Comparison of ENCODE assay signal across 8 cellular contexts in the genomic region with DNA sequence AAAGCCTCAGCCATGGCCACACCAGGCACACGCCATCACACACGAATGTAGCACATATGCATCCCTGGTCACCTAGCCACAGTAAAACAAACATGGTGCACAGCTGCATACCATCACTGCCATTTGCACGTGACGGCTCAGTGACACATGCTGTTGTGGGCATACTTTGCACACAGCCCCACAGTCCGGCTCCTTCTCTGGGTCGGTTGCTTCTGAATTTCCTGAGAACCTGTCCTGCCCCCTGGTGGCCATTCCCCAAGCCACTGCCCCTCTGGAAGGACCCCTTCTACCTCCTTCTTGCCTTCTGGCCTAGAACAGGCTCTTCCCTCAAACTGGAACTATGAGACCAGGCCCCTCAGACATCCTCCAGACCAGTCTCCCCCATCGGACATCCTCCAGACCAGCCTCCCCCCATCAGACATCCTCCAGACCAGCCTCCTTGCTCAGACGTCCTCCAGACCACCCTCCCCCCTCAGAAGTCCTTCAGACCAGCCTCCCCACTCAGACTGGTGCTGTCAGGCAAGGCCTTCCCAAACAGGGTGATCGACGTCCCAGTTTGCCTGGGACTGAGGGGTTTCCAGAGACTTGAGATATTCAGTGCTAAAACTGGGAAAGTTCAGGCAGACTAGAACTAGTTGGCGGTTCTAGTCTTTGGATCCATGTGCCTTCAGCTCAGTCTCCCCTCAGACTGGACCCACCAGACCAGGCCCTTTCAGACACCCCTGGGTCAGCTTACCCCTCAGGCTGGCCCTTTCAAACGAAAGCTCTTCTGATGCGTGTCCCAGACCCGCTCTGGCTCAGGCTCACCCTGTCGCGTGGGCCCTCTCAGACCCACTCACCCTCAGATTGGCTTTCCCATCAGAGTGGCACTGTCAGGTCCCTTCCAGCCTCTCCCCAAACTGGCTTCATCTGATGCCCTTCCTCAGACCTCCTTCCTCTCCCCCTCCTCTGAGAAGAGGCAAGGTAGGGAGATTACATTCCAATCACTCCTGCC. TPM values are rescaled to one million over a fixed set of nuclear protein-coding genes. Genes with fewer than 3 reads are reported as not detected.
DNase-seq lines count a peak whose midpoint lies in the region; ATAC-seq and TF ChIP-seq lines count a peak whose summit lies in the region.

No MANE protein-coding gene starts in this region.

- H3K27ac ChIP-seq in epithelial cell of prostate, result no peak overlapping the region

- no peak overlapping the region for H3K4me3 ChIP-seq in mucosa of descending colon

- ATAC-seq in mucosa of descending colon, result peak; percentile 69
- ATAC-seq in stimulated activated naive CD8-positive, alpha-beta T cell treated with anti-CD3 and anti-CD28 coated beads, Interleukin-15, Interleukin-2, amounts not matched to agents 100 U/mL and 50 U/mL, for 24 hours, result peak; percentile 54

- H3K36me3 ChIP-seq in mucosa of descending colon (ENCODE audit: low read depth), result no peaks in the 10 kb centered on the region

- no peaks in the 10 kb centered on the region for H3K9me3 ChIP-seq in mucosa of descending colon

- no peaks in the 10 kb centered on the region for H3K4me1 ChIP-seq in mucosa of descending colon (ENCODE audit: low read depth)

- intact Hi-C loops in mucosa of descending colon (cut with DNase I, micrococcal nuclease), result loop anchor here (5.0 to 10.0 kb wide), 2 partner anchors 45 to 48 kb away; no protein-coding TSS in a partner anchor

- DNase-seq in NCI-H2227 (lab: John Stamatoyannopoulos, UW; ENCODE audit: unreplicated experiment) (peak; percentile 59), NCI-H2227 treated with DMSO at 0.1 percent for 48 hours (lab: John Stamatoyannopoulos, UW) (no peak), NCI-H2196 treated with DMSO at 0.1 percent for 48 hours (lab: John Stamatoyannopoulos, UW; ENCODE audit: unreplicated experiment) (peak; percentile 60), epithelial cell of prostate (ENCODE audit: low read depth, low spot score) (peak; percentile 27), mucosa of descending colon (peak in 2 of 3 donors; percentile 66 to 80), DMS79 treated with DMSO at 0.1 percent for 48 hours (lab: John Stamatoyannopoulos, UW) (no peak)
- DNase-seq in activated CD4-positive, alpha-beta T cell treated with anti-CD3 and anti-CD28 coated beads, Interleukin-2, amount 50 U/mL, for 48 hours, result peak; percentile 71 to 72
- DNase-seq in stimulated activated naive CD8-positive, alpha-beta T cell treated with anti-CD3 and anti-CD28 coated beads, Interleukin-15, Interleukin-2, amounts not matched to agents 100 U/mL and 50 U/mL, for 24 hours, result peak; percentile 68

- peak; percentile 40 for TF ChIP-seq CTCF in mucosa of descending colon (IDR thresholded peaks at IDR 0.05)

RNA-seq across cellular contexts. Expression of a gene that starts 24.3 kb away (rescaled TPM):
- 1 to 10 TPM; 1.4 to 2.0 (median 1.5) TPM for total RNA-seq in mucosa of descending colon

RNA-seq across cellular contexts. Expression of a gene that starts 42.4 kb away (rescaled TPM):
- 10 to 100 TPM in 1 of 3 donors, 1 to 10 TPM in 2; 1.5 to 14.5 (median 7.7) TPM for total RNA-seq in mucosa of descending colon

Comparison
In these comparisons a context has a peak if more than half of its experiments do, and no peak if none do; other contexts are left out.
1. DNase-seq: peak in NCI-H2227 (single experiment), NCI-H2196 treated with DMSO at 0.1 percent for 48 hours (single experiment), activated CD4-positive, alpha-beta T cell treated with anti-CD3 and anti-CD28 coated beads, Interleukin-2, amount 50 U/mL, for 48 hours (2 of 2), epithelial cell of prostate (single experiment), mucosa of descending colon (2 of 3) and stimulated activated naive CD8-positive, alpha-beta T cell treated with anti-CD3 and anti-CD28 coated beads, Interleukin-15, Interleukin-2, amounts not matched to agents 100 U/mL and 50 U/mL, for 24 hours (single experiment); none in NCI-H2227 treated with DMSO at 0.1 percent for 48 hours (single experiment) and DMS79 treated with DMSO at 0.1 percent for 48 hours (single experiment).